ENCODE assay signal across 1 cellular context in the genomic region with DNA sequence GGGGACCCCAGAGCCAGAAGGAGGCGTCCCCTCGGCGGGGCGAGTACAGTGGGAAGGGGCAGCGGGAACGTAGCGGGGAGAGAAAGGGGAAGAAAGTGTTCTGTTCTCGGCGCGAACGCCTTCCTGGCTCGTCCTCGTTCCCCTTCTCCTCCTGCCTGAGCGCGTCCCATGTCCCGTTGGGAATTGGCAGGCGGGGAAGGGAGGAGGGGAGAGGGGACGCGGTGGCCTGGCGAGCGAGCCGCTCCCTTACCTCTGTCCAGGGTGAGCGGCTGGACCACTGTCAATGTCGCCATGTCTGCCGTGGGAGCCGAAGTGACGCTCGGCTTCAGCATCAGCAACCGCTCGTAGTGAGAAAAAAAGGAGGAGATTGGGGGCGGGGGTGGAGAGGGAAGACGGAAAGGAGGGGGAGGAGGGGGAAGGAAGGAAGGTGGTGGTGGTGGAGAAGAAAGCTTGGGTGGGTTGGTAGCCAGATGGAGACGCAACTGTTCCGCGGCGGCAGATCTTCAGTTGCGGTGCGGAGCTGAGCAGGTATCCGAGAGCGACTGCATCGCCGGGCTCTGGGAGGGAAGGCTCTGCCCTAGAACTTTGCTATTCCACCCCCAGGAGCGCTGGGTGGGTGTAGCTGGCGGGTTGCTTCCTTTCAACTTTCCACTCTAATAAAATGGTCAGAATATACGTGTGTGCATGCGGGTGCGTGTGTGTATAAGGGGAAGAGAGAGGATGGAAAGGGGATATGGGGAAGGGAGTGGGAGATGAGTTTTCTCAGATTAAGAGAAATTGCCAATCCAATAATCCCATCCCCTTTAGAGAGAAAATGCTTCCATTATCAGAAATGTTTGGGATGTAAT.
TF ChIP-seq lines count a peak whose summit lies in the region.

A gene with protein sequence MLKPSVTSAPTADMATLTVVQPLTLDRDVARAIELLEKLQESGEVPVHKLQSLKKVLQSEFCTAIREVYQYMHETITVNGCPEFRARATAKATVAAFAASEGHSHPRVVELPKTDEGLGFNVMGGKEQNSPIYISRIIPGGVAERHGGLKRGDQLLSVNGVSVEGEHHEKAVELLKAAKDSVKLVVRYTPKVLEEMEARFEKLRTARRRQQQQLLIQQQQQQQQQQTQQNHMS (minus strand): TSS at position 544 of the 848 bp plus-strand sequence. CDS start 212 bp downstream, at position 332.

TF ChIP-seq in HCT116, 20 proteins besides CTCF, POLR2A, EP300 and RAD21 (continued from another document):
- TF ChIP-seq, protein P1, sequence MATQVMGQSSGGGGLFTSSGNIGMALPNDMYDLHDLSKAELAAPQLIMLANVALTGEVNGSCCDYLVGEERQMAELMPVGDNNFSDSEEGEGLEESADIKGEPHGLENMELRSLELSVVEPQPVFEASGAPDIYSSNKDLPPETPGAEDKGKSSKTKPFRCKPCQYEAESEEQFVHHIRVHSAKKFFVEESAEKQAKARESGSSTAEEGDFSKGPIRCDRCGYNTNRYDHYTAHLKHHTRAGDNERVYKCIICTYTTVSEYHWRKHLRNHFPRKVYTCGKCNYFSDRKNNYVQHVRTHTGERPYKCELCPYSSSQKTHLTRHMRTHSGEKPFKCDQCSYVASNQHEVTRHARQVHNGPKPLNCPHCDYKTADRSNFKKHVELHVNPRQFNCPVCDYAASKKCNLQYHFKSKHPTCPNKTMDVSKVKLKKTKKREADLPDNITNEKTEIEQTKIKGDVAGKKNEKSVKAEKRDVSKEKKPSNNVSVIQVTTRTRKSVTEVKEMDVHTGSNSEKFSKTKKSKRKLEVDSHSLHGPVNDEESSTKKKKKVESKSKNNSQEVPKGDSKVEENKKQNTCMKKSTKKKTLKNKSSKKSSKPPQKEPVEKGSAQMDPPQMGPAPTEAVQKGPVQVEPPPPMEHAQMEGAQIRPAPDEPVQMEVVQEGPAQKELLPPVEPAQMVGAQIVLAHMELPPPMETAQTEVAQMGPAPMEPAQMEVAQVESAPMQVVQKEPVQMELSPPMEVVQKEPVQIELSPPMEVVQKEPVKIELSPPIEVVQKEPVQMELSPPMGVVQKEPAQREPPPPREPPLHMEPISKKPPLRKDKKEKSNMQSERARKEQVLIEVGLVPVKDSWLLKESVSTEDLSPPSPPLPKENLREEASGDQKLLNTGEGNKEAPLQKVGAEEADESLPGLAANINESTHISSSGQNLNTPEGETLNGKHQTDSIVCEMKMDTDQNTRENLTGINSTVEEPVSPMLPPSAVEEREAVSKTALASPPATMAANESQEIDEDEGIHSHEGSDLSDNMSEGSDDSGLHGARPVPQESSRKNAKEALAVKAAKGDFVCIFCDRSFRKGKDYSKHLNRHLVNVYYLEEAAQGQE (IDR thresholded peaks at IDR 0.05; ENCODE audit: low read depth) = no peak
- TF ChIP-seq ELF1 (IDR thresholded peaks at IDR 0.05; ENCODE audit: borderline replicate concordance, low read depth) = no peak
